19 cellular contexts compared by ENCODE assay signal in genomic region chr5:172736524-172737135, GRCh38. TPM values are rescaled to one million over a fixed set of nuclear protein-coding genes. Genes with fewer than 3 reads are reported as not detected.
DNase-seq lines count a peak whose midpoint lies in the region; ATAC-seq and TF ChIP-seq lines count a peak whose summit lies in the region.
"Had no signal": no experiment of that assay in that cellular context is flagged by ENCODE, and none has a peak within 500 bp of the region (broad histone marks: within the 10 kb centered on the region; RNA-seq: fewer than 3 reads in every experiment).

No MANE protein-coding gene starts in this region.

- no peaks in the 10 kb centered on the region for H3K27me3 Mint-ChIP-seq in stimulated activated naive CD8-positive, alpha-beta T cell treated with anti-CD3 and anti-CD28 coated beads, Interleukin-15, amount 100 ng/mL, for 72 hours
- H3K27me3 Mint-ChIP-seq: activated T-cell treated with anti-CD3 and anti-CD28 coated beads, Interleukin-2, amount 50 U/mL, for 24 hours; CD4-positive, alpha-beta T cell; central memory CD8-positive, alpha-beta T cell had no signal

- in situ Hi-C loops in GM13977 (cut with MboI; ENCODE audit: low pct_unique_long_range_greater_than_20kb, low sequenced_read_pairs, unreplicated experiment), result no loop called here

- H3K27ac ChIP-seq in gastroesophageal sphincter, result peak overlapping the region; percentile 8 to 99 (median 93)
- H3K27ac ChIP-seq in psoas muscle, result peak overlapping the region; percentile 55
- H3K27ac ChIP-seq in aorta (ENCODE audit: low read depth in 1 of 2, low read length in 2 of 2), result peak overlapping the region; percentile 31 to 69
- H3K27ac ChIP-seq: upper lobe of right lung had no signal

- TF ChIP-seq CTCF in gastroesophageal sphincter (IDR thresholded peaks at IDR 0.05) (no peak), psoas muscle (IDR thresholded peaks at IDR 0.05) (no peak), GM13977 (IDR thresholded peaks at IDR 0.05; ENCODE audit: extremely low read depth, insufficient read depth, missing control alignments) (no peak), GM20000 (IDR thresholded peaks at IDR 0.05; ENCODE audit: extremely low read depth, missing control alignments) (no peak)

- ATAC-seq in stimulated activated naive CD8-positive, alpha-beta T cell treated with anti-CD3 and anti-CD28 coated beads, Interleukin-15, amount 100 ng/mL, for 72 hours, result no peak
- ATAC-seq in stimulated activated naive CD8-positive, alpha-beta T cell treated with anti-CD3 and anti-CD28 coated beads, Interleukin-15, Interleukin-2, amounts not matched to agents 100 U/mL and 50 U/mL, for 24 hours, result no peak
- ATAC-seq in gastroesophageal sphincter (no peak), psoas muscle (peak; percentile 20 to 38 (median 28)), aorta (ENCODE audit: low FRiP score) (no peak)

- no peak for TF ChIP-seq POLR2A in gastroesophageal sphincter (IDR thresholded peaks at IDR 0.05)

- WGBS in gastroesophageal sphincter (ENCODE audit: low coverage in 1 of 2), 2 donors, result 89% methylated on average over 4 of the region's 11 CpGs; no CpG with 5 or more reads in 1 of the 2 donors
- WGBS in psoas muscle, 3 donors, result 39 to 54% (median 40%) methylated on average over 7 to 11 of the region's 11 CpGs
- 86 to 90% methylated on average over 11 of the region's 11 CpGs for WGBS in aorta, 2 donors

- H3K4me3 ChIP-seq in gastroesophageal sphincter (no peak overlapping the region), psoas muscle (no peak overlapping the region), aorta (ENCODE audit: low read length in 2 of 2) (no peak overlapping the region)
- H3K4me3 ChIP-seq: MG63, upper lobe of right lung had no signal

- H3K9me3 ChIP-seq in gastroesophageal sphincter (no peaks in the 10 kb centered on the region), psoas muscle (no peaks in the 10 kb centered on the region), aorta (ENCODE audit: control insufficient read depth, low read length) (no peaks in the 10 kb centered on the region)
- H3K9me3 ChIP-seq: MG63, SK-N-SH, upper lobe of right lung had no signal

- H3K4me3 Mint-ChIP-seq in stimulated activated naive CD8-positive, alpha-beta T cell treated with anti-CD3 and anti-CD28 coated beads, Interleukin-15, amount 100 ng/mL, for 72 hours, result no peak overlapping the region
- H3K4me3 Mint-ChIP-seq: activated naive CD8-positive, alpha-beta T cell treated with anti-CD3 and anti-CD28 coated beads, Interleukin-2, amount 10 ng/mL, durations not matched to agents 7 days and 5 days; activated T-cell treated with anti-CD3 and anti-CD28 coated beads, Interleukin-2, amount 50 U/mL, for 24 hours; CD4-positive, alpha-beta T cell; central memory CD8-positive, alpha-beta T cell had no signal

- peak overlapping the region; percentile 47 to 56 for H3K27ac Mint-ChIP-seq in stimulated activated naive CD8-positive, alpha-beta T cell treated with anti-CD3 and anti-CD28 coated beads, Interleukin-15, amount 100 ng/mL, for 72 hours
- H3K27ac Mint-ChIP-seq: activated naive CD8-positive, alpha-beta T cell treated with anti-CD3 and anti-CD28 coated beads, Interleukin-2, amount 10 ng/mL, durations not matched to agents 7 days and 5 days; activated T-cell treated with anti-CD3 and anti-CD28 coated beads, Interleukin-2, amount 50 U/mL, for 24 hours; CD4-positive, alpha-beta T cell had no signal

- H3K4me1 ChIP-seq in gastroesophageal sphincter (peaks cover 0 to 78% (median 44%) of the 10 kb centered on the region in 3 donors), psoas muscle (peaks cover 20% of the 10 kb centered on the region), aorta (ENCODE audit: control insufficient read depth in 1 of 2, insufficient read depth in 2 of 2, low read length in 2 of 2) (peaks cover 0 to 3% of the 10 kb centered on the region in 2 donors)

- intact Hi-C loops in psoas muscle (cut with DNase I), result no loop called here
- intact Hi-C loops in aorta (cut with DNase I), result no loop called here

- no peaks in the 10 kb centered on the region for H3K36me3 ChIP-seq in gastroesophageal sphincter
- no peaks in the 10 kb centered on the region for H3K36me3 ChIP-seq in psoas muscle (ENCODE audit: insufficient read depth in 1 of 2, low read depth in 1 of 2)
- H3K36me3 ChIP-seq in aorta (ENCODE audit: control insufficient read depth in 1 of 2, insufficient read depth in 2 of 2, low read length in 1 of 2), result no peaks in the 10 kb centered on the region
- H3K36me3 ChIP-seq: MG63, upper lobe of right lung had no signal

- H3K27me3 ChIP-seq in gastroesophageal sphincter, result no peaks in the 10 kb centered on the region
- no peaks in the 10 kb centered on the region for H3K27me3 ChIP-seq in psoas muscle (ENCODE audit: insufficient read depth in 3 of 3, low read length in 2 of 3)
- H3K27me3 ChIP-seq in aorta (ENCODE audit: control insufficient read depth in 1 of 2, insufficient read depth in 2 of 2, low read length in 1 of 2), result no peaks in the 10 kb centered on the region
- H3K27me3 ChIP-seq: MG63, upper lobe of right lung had no signal

- no peak for TF ChIP-seq EP300 in gastroesophageal sphincter (IDR thresholded peaks at IDR 0.05)

- no peak for DNase-seq in stimulated activated naive CD8-positive, alpha-beta T cell treated with anti-CD3 and anti-CD28 coated beads, Interleukin-15, amount 100 ng/mL, for 72 hours
- no peak for DNase-seq in stimulated activated naive CD8-positive, alpha-beta T cell treated with anti-CD3 and anti-CD28 coated beads, Interleukin-15, Interleukin-2, amounts not matched to agents 100 U/mL and 50 U/mL, for 24 hours
- DNase-seq in psoas muscle, result no peak
- peak in 1 of 2 donors; percentile 37 for DNase-seq in aorta
- no peak for DNase-seq in GM13977 (ENCODE audit: low spot score)
- no peak for DNase-seq in GM20000 (ENCODE audit: low spot score)
- DNase-seq in stimulated activated CD4-positive, alpha-beta T cell treated with anti-CD3 and anti-CD28 coated beads, Interleukin-2, amount 100 ng/mL, for 48 hours, result no peak
- DNase-seq: activated naive CD8-positive, alpha-beta T cell treated with anti-CD3 and anti-CD28 coated beads, Interleukin-2, amount 10 ng/mL, durations not matched to agents 7 days and 5 days; activated T-cell treated with anti-CD3 and anti-CD28 coated beads, Interleukin-2, amount 50 U/mL, for 24 hours; CD4-positive, alpha-beta T cell; head of caudate nucleus; MG63; NCI-H187; NCI-H446 treated with DMSO at 0.1 percent for 48 hours; SK-N-SH; stimulated activated CD4-positive, alpha-beta T cell treated with anti-CD3 and anti-CD28 coated beads, Interleukin-1b, Interleukin-23, amount 100 ng/mL, for 48 hours; upper lobe of right lung had no signal

- no peaks in the 10 kb centered on the region for H3K4me1 Mint-ChIP-seq in stimulated activated naive CD8-positive, alpha-beta T cell treated with anti-CD3 and anti-CD28 coated beads, Interleukin-15, amount 100 ng/mL, for 72 hours

- no peaks in the 10 kb centered on the region for H3K9me3 Mint-ChIP-seq in stimulated activated naive CD8-positive, alpha-beta T cell treated with anti-CD3 and anti-CD28 coated beads, Interleukin-15, amount 100 ng/mL, for 72 hours
- H3K9me3 Mint-ChIP-seq: activated naive CD8-positive, alpha-beta T cell treated with anti-CD3 and anti-CD28 coated beads, Interleukin-2, amount 10 ng/mL, durations not matched to agents 7 days and 5 days; activated T-cell treated with anti-CD3 and anti-CD28 coated beads, Interleukin-2, amount 50 U/mL, for 24 hours; CD4-positive, alpha-beta T cell; central memory CD8-positive, alpha-beta T cell had no signal

RNA-seq across cellular contexts. Expression of gene DUSP1, which starts 34.4 kb away (rescaled TPM):
- total RNA-seq in gastroesophageal sphincter (100 to 1,000 TPM; 488 to 965 (median 649) TPM), psoas muscle (100 to 1,000 TPM in 3 of 4 donors, 10 to 100 TPM in 1; 89.0 to 287 (median 164) TPM), aorta (1,000 to 10,000 TPM in 1 of 2 donors, 100 to 1,000 TPM in 1; 293 to 1,994 TPM)
- polyA plus RNA-seq in psoas muscle (100 to 1,000 TPM in 2 of 3 donors, 10 to 100 TPM in 1; 81.8 to 258 (median 141) TPM), aorta (100 to 1,000 TPM; 178 to 515 TPM)

Comparison
In these comparisons a context has a peak if more than half of its experiments do, and no peak if none do; other contexts are left out.
1. ATAC-seq: peak in psoas muscle (4 of 4); none in stimulated activated naive CD8-positive, alpha-beta T cell treated with anti-CD3 and anti-CD28 coated beads, Interleukin-15, amount 100 ng/mL, for 72 hours (single experiment), stimulated activated naive CD8-positive, alpha-beta T cell treated with anti-CD3 and anti-CD28 coated beads, Interleukin-15, Interleukin-2, amounts not matched to agents 100 U/mL and 50 U/mL, for 24 hours (single experiment), gastroesophageal sphincter (single experiment) and aorta (single experiment).
2. Peak in every context shown above with its lines, with median percentiles within 50 percentile points of each other: H3K27ac ChIP-seq.